In the genomic region with DNA sequence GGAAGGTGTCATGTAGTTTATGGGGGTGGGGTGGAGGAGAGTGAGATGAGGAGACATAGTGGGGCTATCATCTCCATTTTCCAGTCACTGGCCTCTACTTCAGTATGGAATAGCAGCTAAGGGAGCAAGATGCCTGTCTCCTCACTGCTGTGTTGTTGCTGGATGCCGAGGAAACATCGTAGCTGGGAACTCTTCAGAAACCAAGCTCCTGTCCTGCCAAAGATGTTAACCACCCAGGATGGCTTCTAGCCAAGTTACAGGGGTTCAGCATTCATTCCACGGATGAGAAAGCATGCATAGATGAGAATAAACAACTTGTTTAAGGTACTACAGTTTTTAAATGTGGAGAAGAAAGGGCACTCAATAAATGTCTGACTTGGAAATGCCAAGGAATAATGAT, we compare ENCODE assay signal across 15 cellular contexts.
A peak's percentile ranks its signal among the peaks of the same experiment; 100 is the strongest.
DNase-seq lines count a peak whose midpoint lies in the region; ATAC-seq and TF ChIP-seq lines count a peak whose summit lies in the region.
"Had no signal": no experiment of that assay in that cellular context is flagged by ENCODE, and none has a peak within 500 bp of the region (broad histone marks: within the 10 kb centered on the region; RNA-seq: fewer than 3 reads in every experiment).

No MANE protein-coding gene starts in this region.

- no peaks in the 10 kb centered on the region for H3K4me1 Mint-ChIP-seq in activated CD8-positive, alpha-beta memory T cell treated with anti-CD3 and anti-CD28 coated beads, Interleukin-2, amount 10 ng/mL, durations not matched to agents 7 days and 5 days
- H3K4me1 Mint-ChIP-seq: CD8-positive, alpha-beta memory T cell had no signal

- no peaks in the 10 kb centered on the region for H3K36me3 ChIP-seq in esophagus muscularis mucosa
- H3K36me3 ChIP-seq: BLaER1 had no signal

- H3K9me3 Mint-ChIP-seq in activated CD8-positive, alpha-beta memory T cell treated with anti-CD3 and anti-CD28 coated beads, Interleukin-2, amount 10 ng/mL, durations not matched to agents 7 days and 5 days (ENCODE audit: low read depth) = peaks cover 4% of the 10 kb centered on the region

- H3K27me3 ChIP-seq in esophagus muscularis mucosa = peaks cover 0 to 2% (median 0%) of the 10 kb centered on the region in 4 donors
- H3K27me3 ChIP-seq: BLaER1 had no signal

- H3K36me3 Mint-ChIP-seq in activated CD8-positive, alpha-beta memory T cell treated with anti-CD3 and anti-CD28 coated beads, Interleukin-2, amount 10 ng/mL, durations not matched to agents 7 days and 5 days = no peaks in the 10 kb centered on the region

- H3K9me3 ChIP-seq in esophagus muscularis mucosa = no peaks in the 10 kb centered on the region
- H3K9me3 ChIP-seq: BLaER1, Caco-2 had no signal

- H3K27ac Mint-ChIP-seq in activated CD8-positive, alpha-beta memory T cell treated with anti-CD3 and anti-CD28 coated beads, Interleukin-2, amount 10 ng/mL, durations not matched to agents 7 days and 5 days = no peak overlapping the region
- H3K27ac Mint-ChIP-seq: CD8-positive, alpha-beta memory T cell had no signal

- H3K4me3 ChIP-seq in esophagus muscularis mucosa = no peak overlapping the region
- H3K4me3 ChIP-seq: BLaER1, GM23248 had no signal

- intact Hi-C loops in esophagus muscularis mucosa (cut with DNase I) = no loop called here

- no peak overlapping the region for H3K27ac ChIP-seq in esophagus muscularis mucosa (replicated peaks in 1 of 4)
- H3K27ac ChIP-seq: BLaER1, GM23248 had no signal

- no peak for TF ChIP-seq CTCF in esophagus muscularis mucosa (IDR thresholded peaks at IDR 0.05)

- no peaks in the 10 kb centered on the region for H3K27me3 Mint-ChIP-seq in activated CD8-positive, alpha-beta memory T cell treated with anti-CD3 and anti-CD28 coated beads, Interleukin-2, amount 10 ng/mL, durations not matched to agents 7 days and 5 days
- H3K27me3 Mint-ChIP-seq: CD8-positive, alpha-beta memory T cell had no signal

- TF ChIP-seq EP300 in esophagus muscularis mucosa (IDR thresholded peaks at IDR 0.05) = no peak

- TF ChIP-seq POLR2A in esophagus muscularis mucosa (IDR thresholded peaks at IDR 0.05; ENCODE audit: low read depth) = no peak

- no peaks in the 10 kb centered on the region for H3K4me1 ChIP-seq in esophagus muscularis mucosa
- H3K4me1 ChIP-seq: BLaER1, Caco-2 had no signal

- DNase-seq in NCI-H345 (lab: John Stamatoyannopoulos, UW) (peak; percentile 33), NCI-H345 treated with DMSO at 0.1 percent for 48 hours (lab: John Stamatoyannopoulos, UW; ENCODE audit: unreplicated experiment) (no peak), NCI-H446 treated with DMSO at 0.1 percent for 48 hours (lab: John Stamatoyannopoulos, UW) (peak; percentile 17), esophagus muscularis mucosa (ENCODE audit: extremely low spot score) (peak; percentile 64), KG1 (lab: John Stamatoyannopoulos, UW) (no peak)
- no peak for DNase-seq in activated CD8-positive, alpha-beta memory T cell treated with anti-CD3 and anti-CD28 coated beads, Interleukin-2, amount 10 ng/mL, durations not matched to agents 7 days and 5 days
- no peak for DNase-seq in activated CD4-positive, alpha-beta T cell treated with anti-CD3 and anti-CD28 coated beads, Interleukin-2, amount 50 U/mL, for 1 hour
- DNase-seq: 8988T; AML-193; Caco-2; CD8-positive, alpha-beta memory T cell; H7 had no signal

- no peak overlapping the region for H3K4me3 Mint-ChIP-seq in activated CD8-positive, alpha-beta memory T cell treated with anti-CD3 and anti-CD28 coated beads, Interleukin-2, amount 10 ng/mL, durations not matched to agents 7 days and 5 days
- H3K4me3 Mint-ChIP-seq: CD8-positive, alpha-beta memory T cell had no signal

- WGBS in esophagus muscularis mucosa = 76% methylated on average over 3 of the region's 3 CpGs

- CTCF ChIA-PET in activated CD8-positive, alpha-beta memory T cell treated with anti-CD3 and anti-CD28 coated beads, Interleukin-2, amount 10 ng/mL, durations not matched to agents 7 days and 5 days (lab: Charles Lee) = no interaction called here

- ATAC-seq in activated CD8-positive, alpha-beta memory T cell treated with anti-CD3 and anti-CD28 coated beads, Interleukin-2, amount 10 ng/mL, durations not matched to agents 7 days and 5 days = no peak
- ATAC-seq: HepG2 had no signal

Comparison
In these comparisons a context has a peak if more than half of its experiments do, and no peak if none do; other contexts are left out.
1. DNase-seq: peak in NCI-H345 (single experiment), NCI-H446 treated with DMSO at 0.1 percent for 48 hours (single experiment) and esophagus muscularis mucosa (single experiment); none in NCI-H345 treated with DMSO at 0.1 percent for 48 hours (single experiment), activated CD8-positive, alpha-beta memory T cell treated with anti-CD3 and anti-CD28 coated beads, Interleukin-2, amount 10 ng/mL, durations not matched to agents 7 days and 5 days (single experiment), KG1 (single experiment) and activated CD4-positive, alpha-beta T cell treated with anti-CD3 and anti-CD28 coated beads, Interleukin-2, amount 50 U/mL, for 1 hour (single experiment).